In genomic region chr10:114565066-114565465, GRCh38 we compare ENCODE assay signal across 31 cellular contexts.
A peak's percentile ranks its signal among the peaks of the same experiment; 100 is the strongest.
DNase-seq lines count a peak whose midpoint lies in the region; TF ChIP-seq lines count a peak whose summit lies in the region.
"Had no signal": no experiment of that assay in that cellular context is flagged by ENCODE, and none has a peak within 500 bp of the region (broad histone marks: within the 10 kb centered on the region; RNA-seq: fewer than 3 reads in every experiment).

No MANE protein-coding gene starts in this region.

- no peak overlapping the region for H3K9ac ChIP-seq in adipocyte (ENCODE audit: low read length)
- H3K9ac ChIP-seq: BLaER1, KMS-11 had no signal

- peak; percentile 36 for DNase-seq in AG10803 (ENCODE audit: low read depth)
- DNase-seq in HS-5 (ENCODE audit: low read depth), result peak; percentile 54
- DNase-seq in adipocyte (ENCODE audit: low read depth), result peak; percentile 17
- peak; percentile 59 for DNase-seq in hepatic stellate cell (ENCODE audit: low spot score)
- no peak for DNase-seq in osteocyte (ENCODE audit: extremely low spot score, unreplicated experiment)
- DNase-seq in OCI-M1 (lab: John Stamatoyannopoulos, UW), result no peak
- no peak for DNase-seq in NCI-H69 (lab: John Stamatoyannopoulos, UW)
- DNase-seq in superior temporal gyrus (ENCODE audit: extremely low spot score), result no peak
- DNase-seq: activated T-cell treated with anti-CD3 and anti-CD28 coated beads for 4 hours; aorta; caudate nucleus; GF-D8; glutamatergic neuron; H7; islet precursor cell; NCI-H510A; NK-92 treated with Interleukin-12 subunit alpha and Interleukin-12 subunit beta, amount 100 ng/mL, for 24 hours; ovary; Peyer's patch; retina; small intestine; stimulated activated CD4-positive, alpha-beta T cell treated with anti-CD3 and anti-CD28 coated beads, Interleukin-1b, Interleukin-23, amount 100 ng/mL, for 48 hours; stimulated activated CD8-positive, alpha-beta memory T cell treated with anti-CD3 and anti-CD28 coated beads, Interleukin-4, amount 100 ng/mL, for 48 hours; T-helper 1 cell; transverse colon had no signal

- no peak overlapping the region for H3K4me3 Mint-ChIP-seq in osteocyte (ENCODE audit: unreplicated experiment)
- H3K4me3 Mint-ChIP-seq: activated naive CD8-positive, alpha-beta T cell; nephron had no signal

- peaks cover 2% of the 10 kb centered on the region for H3K4me1 ChIP-seq in adipocyte (ENCODE audit: control insufficient read depth, insufficient read depth, low read length)
- H3K4me1 ChIP-seq: A549, BLaER1, Peyer's patch had no signal

- H3K27me3 Mint-ChIP-seq in osteocyte (ENCODE audit: unreplicated experiment), result no peaks in the 10 kb centered on the region
- H3K27me3 Mint-ChIP-seq: activated naive CD8-positive, alpha-beta T cell had no signal

- no peaks in the 10 kb centered on the region for H3K9me3 ChIP-seq in adipocyte (ENCODE audit: control insufficient read depth, low read length)
- H3K9me3 ChIP-seq: A549, BLaER1, ovary, Peyer's patch, SJSA1, transverse colon had no signal

- no peaks in the 10 kb centered on the region for H3K36me3 Mint-ChIP-seq in osteocyte (ENCODE audit: unreplicated experiment)
- H3K36me3 Mint-ChIP-seq: activated naive CD8-positive, alpha-beta T cell had no signal

- H3K4me1 Mint-ChIP-seq in osteocyte (ENCODE audit: unreplicated experiment), result no peaks in the 10 kb centered on the region

- H3K27me3 ChIP-seq in adipocyte (replicated peaks; ENCODE audit: control insufficient read depth, insufficient read depth, low read length), result no peaks in the 10 kb centered on the region
- H3K27me3 ChIP-seq: BLaER1, ovary, Peyer's patch, SJSA1, transverse colon had no signal

- H3K4me3 ChIP-seq in AG10803 (ENCODE audit: low read length) (no peak overlapping the region), adipocyte (ENCODE audit: low read length) (no peak overlapping the region)
- H3K4me3 ChIP-seq: A549, BLaER1, ovary, Peyer's patch, SJSA1, transverse colon had no signal

- no peaks in the 10 kb centered on the region for H3K9me3 Mint-ChIP-seq in osteocyte (ENCODE audit: unreplicated experiment)
- H3K9me3 Mint-ChIP-seq: nephron had no signal

- TF ChIP-seq CTCF in AG10803 (conservative IDR thresholded peaks at IDR 0.05; ENCODE audit: low read length), result no peak
- TF ChIP-seq CTCF in osteocyte (IDR thresholded peaks at IDR 0.05), result no peak

- peaks cover 4% of the 10 kb centered on the region for H3K36me3 ChIP-seq in adipocyte (ENCODE audit: control insufficient read depth, insufficient read depth, low read length, severe bottlenecking)
- H3K36me3 ChIP-seq: BLaER1, ovary, SJSA1, transverse colon had no signal

- no peak overlapping the region for H3K27ac Mint-ChIP-seq in osteocyte (ENCODE audit: unreplicated experiment)
- H3K27ac Mint-ChIP-seq: activated naive CD8-positive, alpha-beta T cell; nephron had no signal

Comparison
In these comparisons a context has a peak if more than half of its experiments do, and no peak if none do; other contexts are left out.
1. DNase-seq: peak in AG10803 (single experiment), HS-5 (single experiment), adipocyte (single experiment) and hepatic stellate cell (single experiment); none in osteocyte (single experiment), OCI-M1 (single experiment), NCI-H69 (single experiment) and superior temporal gyrus (single experiment).